1 cellular context compared by ENCODE assay signal in genomic region chr2:241456546-241456945, GRCh38.
TF ChIP-seq lines count a peak whose summit lies in the region.

No MANE protein-coding gene starts in this region.

TF ChIP-seq in GM23338, 12 proteins besides CTCF, POLR2A, EP300 and RAD21 (continued from another document):
- no peak for TF ChIP-seq ZNF462 (CRISPR knock-in tag; IDR thresholded peaks at IDR 0.05)
- TF ChIP-seq EZH2phosphoT487 (IDR thresholded peaks at IDR 0.05; ENCODE audit: unreplicated experiment), result no peak
- TF ChIP-seq STAT1 (IDR thresholded peaks at IDR 0.05; ENCODE audit: unreplicated experiment), result no peak
- TF ChIP-seq REST (IDR thresholded peaks at IDR 0.05; ENCODE audit: unreplicated experiment), result no peak
- no peak for TF ChIP-seq CREB1 (CRISPR knock-in tag; IDR thresholded peaks at IDR 0.05; ENCODE audit: low read depth)
